In the genomic region with DNA sequence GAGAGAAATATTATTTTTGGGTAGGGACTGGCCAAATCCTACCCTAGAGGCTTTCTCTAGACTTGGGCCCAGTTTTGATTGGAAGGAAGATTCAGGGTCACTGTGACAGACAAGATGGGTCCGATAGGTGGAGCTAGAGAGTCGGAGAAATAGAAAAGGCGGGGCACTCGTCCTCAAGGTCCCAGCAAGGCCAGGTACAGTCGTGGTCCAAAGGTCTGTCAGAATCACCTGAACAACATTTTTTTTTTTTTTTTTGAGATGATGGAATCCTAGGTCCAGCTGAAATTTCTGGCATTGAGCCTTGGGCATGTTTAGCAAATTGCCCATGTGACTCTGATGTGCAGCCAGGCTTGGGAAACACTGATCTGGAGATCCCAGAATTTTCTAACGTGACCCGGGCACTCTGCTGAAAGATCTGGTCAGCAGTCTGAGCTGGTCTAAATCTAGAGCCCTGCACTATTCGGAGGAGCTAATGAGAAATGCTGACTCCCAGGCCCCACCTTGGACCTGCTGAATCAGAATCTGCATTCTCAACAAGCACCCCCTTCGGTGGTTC, we compare ENCODE assay signal across 8 cellular contexts. TPM values are rescaled to one million over a fixed set of nuclear protein-coding genes. Genes with fewer than 3 reads are reported as not detected.
A peak's percentile ranks its signal among the peaks of the same experiment; 100 is the strongest.
DNase-seq lines count a peak whose midpoint lies in the region; ATAC-seq, FAIRE-seq and TF ChIP-seq lines count a peak whose summit lies in the region.

No MANE protein-coding gene starts in this region.

- peak; percentile 74 for TF ChIP-seq CTCF in smooth muscle cell (IDR thresholded peaks at IDR 0.05; ENCODE audit: borderline replicate concordance, insufficient read depth, poor library complexity, severe bottlenecking)

- H3K4me1 ChIP-seq in right cardiac atrium (ENCODE audit: control insufficient read depth, insufficient read depth, low read length): peaks cover 8% of the 10 kb centered on the region
- H3K4me1 ChIP-seq in smooth muscle cell (ENCODE audit: low read depth): peaks cover 8% of the 10 kb centered on the region

- H4K20me1 ChIP-seq in smooth muscle cell (ENCODE audit: low read depth): no peaks in the 10 kb centered on the region

- H3K9ac ChIP-seq in smooth muscle cell (ENCODE audit: low read depth): no peak overlapping the region

- H3K4me3 ChIP-seq in right cardiac atrium (ENCODE audit: low read length) (no peak overlapping the region), smooth muscle cell (no peak overlapping the region)

- no peak for TF ChIP-seq POLR2A in GM12892 (IDR thresholded peaks at IDR 0.05; ENCODE audit: low read depth, low read length)

- H3K27ac ChIP-seq in right cardiac atrium (ENCODE audit: low read length): no peak overlapping the region
- H3K27ac ChIP-seq in smooth muscle cell (ENCODE audit: low read depth): no peak overlapping the region

- H3K79me2 ChIP-seq in smooth muscle cell (ENCODE audit: low read depth): no peaks in the 10 kb centered on the region

- intact Hi-C loops in right cardiac atrium (cut with DNase I) (loop anchor here in 1 of 4 donors (2.0 kb wide), 1 partner anchor 86 kb away; no protein-coding TSS in a partner anchor), posterior vena cava (cut with DNase I) (loop anchor here (2.0 to 5.0 kb wide), 2 partner anchors 84 to 86 kb away; no protein-coding TSS in a partner anchor)

- no peaks in the 10 kb centered on the region for H3K27me3 ChIP-seq in right cardiac atrium (ENCODE audit: control insufficient read depth, insufficient read depth)
- no peaks in the 10 kb centered on the region for H3K27me3 ChIP-seq in smooth muscle cell (ENCODE audit: low read depth)

- no peaks in the 10 kb centered on the region for H3F3A ChIP-seq in smooth muscle cell (ENCODE audit: low read depth)

- H3K36me3 Mint-ChIP-seq in activated naive CD4-positive, alpha-beta T cell treated with anti-CD3 and anti-CD28 coated beads, Interleukin-2, amount 50 U/mL, for 72 hours: no peaks in the 10 kb centered on the region

- ATAC-seq in HG02610 (IDR thresholded peaks at IDR 0.05; ENCODE audit: unreplicated experiment) (peak; percentile 66), right cardiac atrium (peak; percentile 52 to 67)
- peak; percentile 75 to 81 for ATAC-seq in activated naive CD4-positive, alpha-beta T cell treated with anti-CD3 and anti-CD28 coated beads, Interleukin-2, amount 50 U/mL, for 72 hours

- no peak overlapping the region for H3K4me2 ChIP-seq in smooth muscle cell

- no peak overlapping the region for H3K27ac Mint-ChIP-seq in activated naive CD4-positive, alpha-beta T cell treated with anti-CD3 and anti-CD28 coated beads, Interleukin-2, amount 50 U/mL, for 72 hours

- H2AFZ ChIP-seq in smooth muscle cell (ENCODE audit: low read depth): no peak overlapping the region

- no peaks in the 10 kb centered on the region for H3K36me3 ChIP-seq in smooth muscle cell (ENCODE audit: low read depth)

- no peaks in the 10 kb centered on the region for H3K9me3 Mint-ChIP-seq in activated naive CD4-positive, alpha-beta T cell treated with anti-CD3 and anti-CD28 coated beads, Interleukin-2, amount 50 U/mL, for 72 hours

- FAIRE-seq in GM12892 (lab: Jason Lieb, UNC): no peak

- no peaks in the 10 kb centered on the region for H3K9me3 ChIP-seq in right cardiac atrium (ENCODE audit: control insufficient read depth, low read length)
- H3K9me3 ChIP-seq in smooth muscle cell (replicated peaks; ENCODE audit: low read depth): no peaks in the 10 kb centered on the region

- peak; percentile 49 for DNase-seq in GM12892 (ENCODE audit: insufficient read length)
- DNase-seq in NCI-H1092 treated with DMSO at 0.1 percent for 48 hours (lab: John Stamatoyannopoulos, UW): peak; percentile 54
- DNase-seq in SKM-1 (lab: John Stamatoyannopoulos, UW; ENCODE audit: unreplicated experiment): peak; percentile 35
- DNase-seq in activated naive CD4-positive, alpha-beta T cell treated with anti-CD3 and anti-CD28 coated beads, Interleukin-2, amount 50 U/mL, for 72 hours (ENCODE audit: low spot score in 2 of 2): peak in 1 of 2 donors; percentile 70
- DNase-seq in right cardiac atrium: peak in 2 of 3 donors; percentile 38 to 70
- DNase-seq in smooth muscle cell (lab: John Stamatoyannopoulos, UW; ENCODE audit: unreplicated experiment): no peak
- DNase-seq in posterior vena cava (ENCODE audit: low spot score): no peak

- WGBS in right cardiac atrium: 16% methylated on average over 9 of the region's 9 CpGs
- 41% methylated on average over 9 of the region's 9 CpGs for WGBS in smooth muscle cell (ENCODE audit: low lambda C conversion rate)

RNA-seq across cellular contexts. Expression of gene NTSR2, which starts 23.0 kb away (rescaled TPM):
- not detected for polyA plus RNA-seq in GM12892 (2012; ENCODE audit: missing spikeins)
- total RNA-seq in activated naive CD4-positive, alpha-beta T cell treated with anti-CD3 and anti-CD28 coated beads, Interleukin-2, amount 50 U/mL, for 72 hours: not detected
- under 1 TPM in 1 of 4 donors, not detected in 3; 0.15 TPM for total RNA-seq in right cardiac atrium
- 0.16 TPM for polyA plus RNA-seq in right cardiac atrium
- total RNA-seq in smooth muscle cell: not detected in 2 replicates
- polyA plus RNA-seq in smooth muscle cell: not detected in 2 replicates
- total RNA-seq in posterior vena cava: not detected

RNA-seq across cellular contexts. Expression of gene LPIN1, which starts 53.4 kb away (rescaled TPM):
- polyA plus RNA-seq in GM12892 (2012; ENCODE audit: missing spikeins): 25.7 TPM
- 10 to 100 TPM; 68.6 to 92.9 TPM for total RNA-seq in activated naive CD4-positive, alpha-beta T cell treated with anti-CD3 and anti-CD28 coated beads, Interleukin-2, amount 50 U/mL, for 72 hours
- total RNA-seq in right cardiac atrium: 10 to 100 TPM; 24.5 to 42.9 (median 38.7) TPM
- polyA plus RNA-seq in right cardiac atrium: 15.3 TPM
- total RNA-seq in smooth muscle cell: 13.8 and 23.4 TPM in 2 replicates
- polyA plus RNA-seq in smooth muscle cell: 11.7 and 17.9 TPM in 2 replicates
- 10 to 100 TPM; 24.2 to 26.8 TPM for total RNA-seq in posterior vena cava

Comparison
In these comparisons a context has a peak if more than half of its experiments do, and no peak if none do; other contexts are left out.
1. DNase-seq: peak in GM12892 (single experiment), NCI-H1092 treated with DMSO at 0.1 percent for 48 hours (single experiment), SKM-1 (single experiment) and right cardiac atrium (2 of 3); none in smooth muscle cell (single experiment) and posterior vena cava (single experiment).
2. Peak in every context shown above with its lines, with median percentiles within 50 percentile points of each other: ATAC-seq.